ENCODE assay signal across 20 cellular contexts in genomic region chr12:68306564-68306963, GRCh38. TPM values are rescaled to one million over a fixed set of nuclear protein-coding genes. Genes with fewer than 3 reads are reported as not detected.
DNase-seq lines count a peak whose midpoint lies in the region; ATAC-seq lines count a peak whose summit lies in the region.
"Had no signal": no experiment of that assay in that cellular context is flagged by ENCODE, and none has a peak within 500 bp of the region (broad histone marks: within the 10 kb centered on the region; RNA-seq: fewer than 3 reads in every experiment).

No MANE protein-coding gene starts in this region.

- H3K27me3 Mint-ChIP-seq in activated T-cell treated with anti-CD3 and anti-CD28 coated beads, Interleukin-2, amount 50 U/mL, for 4 hours (ENCODE audit: low read depth): no peaks in the 10 kb centered on the region
- no peaks in the 10 kb centered on the region for H3K27me3 Mint-ChIP-seq in T-helper 1 cell treated with Interleukin-12 subunit alpha and Interleukin-12 subunit beta and Interleukin-4 antibody, amounts not matched to agents 30 μg/mL and 1 μg/mL, for 36 hours (ENCODE audit: low read depth)
- H3K27me3 Mint-ChIP-seq: CD4-positive, CD25-positive, alpha-beta regulatory T cell; IgD-negative memory B cell had no signal

- no peak overlapping the region for H3K4me3 Mint-ChIP-seq in activated T-cell treated with anti-CD3 and anti-CD28 coated beads, Interleukin-2, amount 50 U/mL, for 4 hours
- H3K4me3 Mint-ChIP-seq in T-helper 1 cell treated with Interleukin-12 subunit alpha and Interleukin-12 subunit beta and Interleukin-4 antibody, amounts not matched to agents 30 μg/mL and 1 μg/mL, for 36 hours: no peak overlapping the region
- peak overlapping the region; percentile 3 for H3K4me3 Mint-ChIP-seq in stimulated activated effector memory CD8-positive, alpha-beta T cell treated with anti-CD3 and anti-CD28 coated beads, Interleukin-12 subunit alpha, Interleukin-12 subunit beta, amount 100 ng/mL, for 72 hours
- H3K4me3 Mint-ChIP-seq: CD4-positive, CD25-positive, alpha-beta regulatory T cell; H9 had no signal

- H3K36me3 Mint-ChIP-seq in activated T-cell treated with anti-CD3 and anti-CD28 coated beads, Interleukin-2, amount 50 U/mL, for 4 hours (ENCODE audit: insufficient read depth): peaks cover 48% of the 10 kb centered on the region
- peaks cover 61% of the 10 kb centered on the region for H3K36me3 Mint-ChIP-seq in T-helper 1 cell treated with Interleukin-12 subunit alpha and Interleukin-12 subunit beta and Interleukin-4 antibody, amounts not matched to agents 30 μg/mL and 1 μg/mL, for 36 hours (ENCODE audit: low read depth)
- peaks cover 46% of the 10 kb centered on the region for H3K36me3 Mint-ChIP-seq in stimulated activated effector memory CD8-positive, alpha-beta T cell treated with anti-CD3 and anti-CD28 coated beads, Interleukin-12 subunit alpha, Interleukin-12 subunit beta, amount 100 ng/mL, for 72 hours

- H3K4me1 Mint-ChIP-seq in activated T-cell treated with anti-CD3 and anti-CD28 coated beads, Interleukin-2, amount 50 U/mL, for 4 hours (ENCODE audit: low read depth): peaks cover 10% of the 10 kb centered on the region
- H3K4me1 Mint-ChIP-seq in T-helper 1 cell treated with Interleukin-12 subunit alpha and Interleukin-12 subunit beta and Interleukin-4 antibody, amounts not matched to agents 30 μg/mL and 1 μg/mL, for 36 hours (ENCODE audit: low read depth): peaks cover 14% of the 10 kb centered on the region
- peaks cover 23% of the 10 kb centered on the region for H3K4me1 Mint-ChIP-seq in stimulated activated effector memory CD8-positive, alpha-beta T cell treated with anti-CD3 and anti-CD28 coated beads, Interleukin-12 subunit alpha, Interleukin-12 subunit beta, amount 100 ng/mL, for 72 hours
- H3K4me1 Mint-ChIP-seq: H9 had no signal

- H3K9me3 Mint-ChIP-seq in activated T-cell treated with anti-CD3 and anti-CD28 coated beads, Interleukin-2, amount 50 U/mL, for 4 hours: no peaks in the 10 kb centered on the region
- H3K9me3 Mint-ChIP-seq in T-helper 1 cell treated with Interleukin-12 subunit alpha and Interleukin-12 subunit beta and Interleukin-4 antibody, amounts not matched to agents 30 μg/mL and 1 μg/mL, for 36 hours: peaks cover 20% of the 10 kb centered on the region
- no peaks in the 10 kb centered on the region for H3K9me3 Mint-ChIP-seq in stimulated activated effector memory CD8-positive, alpha-beta T cell treated with anti-CD3 and anti-CD28 coated beads, Interleukin-12 subunit alpha, Interleukin-12 subunit beta, amount 100 ng/mL, for 72 hours
- H3K9me3 Mint-ChIP-seq: CD4-positive, CD25-positive, alpha-beta regulatory T cell; H9; IgD-negative memory B cell had no signal

- ATAC-seq in activated T-cell treated with anti-CD3 and anti-CD28 coated beads, Interleukin-2, amount 50 U/mL, for 4 hours: peak; percentile 48 to 52
- ATAC-seq in GM19395 (IDR thresholded peaks at IDR 0.05; ENCODE audit: unreplicated experiment) (peak; percentile 55), GM21528 (IDR thresholded peaks at IDR 0.05; ENCODE audit: low FRiP score, unreplicated experiment) (no peak)
- peak; percentile 80 for ATAC-seq in stimulated activated effector memory CD8-positive, alpha-beta T cell treated with anti-CD3 and anti-CD28 coated beads, Interleukin-12 subunit alpha, Interleukin-12 subunit beta, amount 100 ng/mL, for 72 hours

- peak overlapping the region; percentile 17 for H3K27ac Mint-ChIP-seq in T-helper 1 cell treated with Interleukin-12 subunit alpha and Interleukin-12 subunit beta and Interleukin-4 antibody, amounts not matched to agents 30 μg/mL and 1 μg/mL, for 36 hours
- H3K27ac Mint-ChIP-seq in stimulated activated effector memory CD8-positive, alpha-beta T cell treated with anti-CD3 and anti-CD28 coated beads, Interleukin-12 subunit alpha, Interleukin-12 subunit beta, amount 100 ng/mL, for 72 hours: peak overlapping the region; percentile 43
- H3K27ac Mint-ChIP-seq: CD4-positive, CD25-positive, alpha-beta regulatory T cell; H9 had no signal

- DNase-seq in activated T-cell treated with anti-CD3 and anti-CD28 coated beads, Interleukin-2, amount 50 U/mL, for 4 hours: no peak
- DNase-seq in activated T-cell treated with anti-CD3 and anti-CD28 coated beads, Interleukin-2, amount 50 U/mL, for 1 hour: no peak
- no peak for DNase-seq in stimulated activated effector memory CD8-positive, alpha-beta T cell treated with anti-CD3 and anti-CD28 coated beads, Interleukin-12 subunit alpha, Interleukin-12 subunit beta, amount 100 ng/mL, for 72 hours (ENCODE audit: low spot score in 2 of 2)
- no peak for DNase-seq in stimulated activated CD8-positive, alpha-beta memory T cell treated with anti-CD3 and anti-CD28 coated beads, Interleukin-4, amount 100 ng/mL, for 48 hours
- DNase-seq: CD4-positive, CD25-positive, alpha-beta regulatory T cell; DMS53; H9; NCI-H1930; NCI-H2171 treated with DMSO at 0.1 percent for 48 hours; NCI-H510A; NCI-H82 had no signal

RNA-seq across cellular contexts. Expression of gene MDM1, which starts 25.6 kb away (rescaled TPM):
- 10 to 100 TPM; 10.6 to 11.1 (median 11.1) TPM for total RNA-seq in activated T-cell treated with anti-CD3 and anti-CD28 coated beads, Interleukin-2, amount 50 U/mL, for 4 hours

RNA-seq across cellular contexts. Expression of gene IL22, which starts 53.2 kb away (rescaled TPM):
- total RNA-seq in activated T-cell treated with anti-CD3 and anti-CD28 coated beads, Interleukin-2, amount 50 U/mL, for 4 hours: 1 to 10 TPM; 1.2 to 6.0 (median 1.5) TPM
- total RNA-seq: A673; CD4-positive, CD25-positive, alpha-beta regulatory T cell; H9; HT1080; LHCN-M2; OCI-LY7; SJSA1 had no signal
